Comparison of ENCODE assay signal across 9 cellular contexts in the genomic region with DNA sequence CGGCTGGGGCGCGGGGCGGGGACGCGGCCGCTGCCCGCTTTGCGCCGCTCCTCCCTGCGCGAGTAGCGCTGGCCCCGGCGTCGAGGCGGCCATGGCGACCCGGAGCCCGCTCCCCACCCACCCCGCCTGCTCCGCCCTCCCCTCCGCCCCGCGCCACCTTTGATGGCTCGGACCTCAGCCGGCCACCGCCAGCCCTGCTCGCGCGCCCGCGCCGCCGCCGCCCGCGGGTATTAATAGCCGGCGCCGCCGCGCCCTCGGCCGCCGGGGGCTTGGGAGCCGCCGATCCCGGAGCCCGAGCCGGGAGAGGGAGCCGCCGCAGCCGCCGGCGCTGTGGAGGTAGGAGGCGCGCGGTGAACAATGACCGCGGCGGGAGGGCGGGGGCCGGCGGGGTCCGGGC. TPM values are rescaled to one million over a fixed set of nuclear protein-coding genes. Genes with fewer than 3 reads are reported as not detected.
A peak's percentile ranks its signal among the peaks of the same experiment; 100 is the strongest.
DNase-seq lines count a peak whose midpoint lies in the region; ATAC-seq and TF ChIP-seq lines count a peak whose summit lies in the region.
"Had no signal": no experiment of that assay in that cellular context is flagged by ENCODE, and none has a peak within 500 bp of the region (broad histone marks: within the 10 kb centered on the region; RNA-seq: fewer than 3 reads in every experiment).

No MANE protein-coding gene starts in this region.

- POLR2A ChIA-PET in CD8-positive, alpha-beta T cell (lab: Charles Lee): no interaction called here

- H3K27me3 Mint-ChIP-seq in neural progenitor cell (ENCODE audit: insufficient read depth, low read depth) (peaks cover 2% of the 10 kb centered on the region), CD14-positive monocyte (ENCODE audit: low read depth in 3 of 3) (peaks cover 54 to 82% (median 68%) of the 10 kb centered on the region in 3 donors)
- H3K27me3 Mint-ChIP-seq in CD8-positive, alpha-beta T cell (ENCODE audit: low read depth): peaks cover 49% of the 10 kb centered on the region

- H3K27me3 ChIP-seq in duodenal mucosa (ENCODE audit: control insufficient read depth in 1 of 2, insufficient read depth in 2 of 2, low read length in 2 of 2) (peaks cover 13 to 15% of the 10 kb centered on the region in 2 donors), neural progenitor cell (peaks cover 23% of the 10 kb centered on the region)
- peaks cover 6% of the 10 kb centered on the region for H3K27me3 ChIP-seq in CD8-positive, alpha-beta T cell (ENCODE audit: insufficient read depth, low read length)

- H3K4me3 Mint-ChIP-seq in neural progenitor cell (no peak overlapping the region), CD14-positive monocyte (no peak overlapping the region)
- H3K4me3 Mint-ChIP-seq in CD8-positive, alpha-beta T cell: no peak overlapping the region

- H3K4me3 ChIP-seq in duodenal mucosa (ENCODE audit: low read depth in 1 of 2, low read length in 2 of 2) (peak overlapping the region in 1 of 2 donors; percentile 61), neural progenitor cell (peak overlapping the region; percentile 98)
- H3K4me3 ChIP-seq in CD8-positive, alpha-beta T cell (ENCODE audit: low read depth, low read length): no peak overlapping the region

- peaks cover 44% of the 10 kb centered on the region for H4K20me1 ChIP-seq in neural progenitor cell (ENCODE audit: low read depth)

- H3K27ac Mint-ChIP-seq in neural progenitor cell (no peak overlapping the region), CD14-positive monocyte (no peak overlapping the region)
- H3K27ac Mint-ChIP-seq in CD8-positive, alpha-beta T cell: no peak overlapping the region

- H3K36me3 ChIP-seq in duodenal mucosa (ENCODE audit: control insufficient read depth in 1 of 2, insufficient read depth in 2 of 2, low read length in 2 of 2): no peaks in the 10 kb centered on the region
- H3K36me3 ChIP-seq in neural progenitor cell: no peaks in the 10 kb centered on the region
- H3K36me3 ChIP-seq in CD8-positive, alpha-beta T cell (ENCODE audit: insufficient read depth, low read length): no peaks in the 10 kb centered on the region

- peak; percentile 36 for ATAC-seq in GM19025 (IDR thresholded peaks at IDR 0.05; ENCODE audit: low read depth, unreplicated experiment)
- ATAC-seq in HG02943 (IDR thresholded peaks at IDR 0.05; ENCODE audit: low read depth, unreplicated experiment): peak; percentile 19
- no peak for ATAC-seq in HG03139 (IDR thresholded peaks at IDR 0.05; ENCODE audit: unreplicated experiment)
- ATAC-seq in CD8-positive, alpha-beta T cell: no peak

- H2AFZ ChIP-seq in neural progenitor cell (replicated peaks): no peak overlapping the region

- H3K9ac ChIP-seq in duodenal mucosa (ENCODE audit: low read depth in 1 of 2, low read length in 2 of 2) (no peak overlapping the region), neural progenitor cell (no peak overlapping the region)

- H3K9me3 Mint-ChIP-seq in neural progenitor cell: no peaks in the 10 kb centered on the region
- no peaks in the 10 kb centered on the region for H3K9me3 Mint-ChIP-seq in CD8-positive, alpha-beta T cell
- H3K9me3 Mint-ChIP-seq in CD14-positive monocyte: peaks cover 0 to 12% (median 4%) of the 10 kb centered on the region in 7 donors

- H3K27ac ChIP-seq in duodenal mucosa (ENCODE audit: low read depth, low read length) (peak overlapping the region; percentile 32), neural progenitor cell (peak overlapping the region; percentile 32)
- no peak overlapping the region for H3K27ac ChIP-seq in CD8-positive, alpha-beta T cell (ENCODE audit: low read depth, low read length)

- peaks cover 48% of the 10 kb centered on the region for H3K79me2 ChIP-seq in neural progenitor cell (ENCODE audit: low read depth)

- CTCF ChIA-PET in CD8-positive, alpha-beta T cell (lab: Charles Lee): no interaction called here

- H3K4me2 ChIP-seq in neural progenitor cell: peak overlapping the region; percentile 98

- H3F3A ChIP-seq in neural progenitor cell (ENCODE audit: low read depth): peaks cover 53% of the 10 kb centered on the region

- DNase-seq in neural progenitor cell (ENCODE audit: low spot score): no peak
- no peak for DNase-seq in OCI-M2 (lab: John Stamatoyannopoulos, UW; ENCODE audit: unreplicated experiment)
- DNase-seq in CD8-positive, alpha-beta T cell: no peak
- DNase-seq in CD14-positive monocyte (ENCODE audit: low spot score): no peak

- TF ChIP-seq CTCF in neural progenitor cell (IDR thresholded peaks at IDR 0.05): no peak
- no peak for TF ChIP-seq CTCF in CD8-positive, alpha-beta T cell (IDR thresholded peaks at IDR 0.05)
- no peak for TF ChIP-seq CTCF in CD14-positive monocyte (IDR thresholded peaks at IDR 0.05)

- H3K36me3 Mint-ChIP-seq in neural progenitor cell (peaks cover 2% of the 10 kb centered on the region), CD14-positive monocyte (no peaks in the 10 kb centered on the region)
- no peaks in the 10 kb centered on the region for H3K36me3 Mint-ChIP-seq in CD8-positive, alpha-beta T cell

- no peaks in the 10 kb centered on the region for H3K9me3 ChIP-seq in duodenal mucosa (ENCODE audit: control insufficient read depth in 1 of 2, low read length in 2 of 2)
- H3K9me3 ChIP-seq in neural progenitor cell (ENCODE audit: low read depth): no peaks in the 10 kb centered on the region
- no peaks in the 10 kb centered on the region for H3K9me3 ChIP-seq in CD8-positive, alpha-beta T cell (ENCODE audit: low read length)

- H3K4me1 ChIP-seq in duodenal mucosa (ENCODE audit: control insufficient read depth in 1 of 2, insufficient read depth in 2 of 2, low read length in 2 of 2) (peaks cover 9 to 11% of the 10 kb centered on the region in 2 donors), neural progenitor cell (peaks cover 41% of the 10 kb centered on the region)
- peaks cover 3% of the 10 kb centered on the region for H3K4me1 ChIP-seq in CD8-positive, alpha-beta T cell (ENCODE audit: insufficient read depth, low read length)

- H3K4me1 Mint-ChIP-seq in neural progenitor cell: peaks cover 50% of the 10 kb centered on the region
- H3K4me1 Mint-ChIP-seq in CD8-positive, alpha-beta T cell (ENCODE audit: low read depth): peaks cover 10% of the 10 kb centered on the region
- H3K4me1 Mint-ChIP-seq in CD14-positive monocyte: peaks cover 11% of the 10 kb centered on the region

- intact Hi-C loops in CD8-positive, alpha-beta T cell (cut with DNase I, micrococcal nuclease): no loop called here
- intact Hi-C loops in CD14-positive monocyte (cut with micrococcal nuclease): no loop called here

RNA-seq across cellular contexts. Expression of a gene that starts 0.3 kb away (rescaled TPM):
- 52.9 and 78.0 TPM in 2 replicates for total RNA-seq in neural progenitor cell (ENCODE audit: low replicate concordance)
- under 1 TPM; 0.17 to 0.30 TPM for total RNA-seq in CD8-positive, alpha-beta T cell
- polyA plus RNA-seq in CD14-positive monocyte: under 1 TPM; 0.12 to 0.16 TPM

RNA-seq across cellular contexts. Expression of a gene that starts 33.9 kb away (rescaled TPM):
- not detected in 2 replicates for total RNA-seq in neural progenitor cell (ENCODE audit: low replicate concordance)
- not detected for total RNA-seq in CD8-positive, alpha-beta T cell
- polyA plus RNA-seq in CD14-positive monocyte: not detected
- total RNA-seq: RPMI7951 had no signal

Comparison
In these comparisons a context has a peak if more than half of its experiments do, and no peak if none do; other contexts are left out.
1. ATAC-seq: peak in GM19025 (single experiment) and HG02943 (single experiment); none in HG03139 (single experiment) and CD8-positive, alpha-beta T cell (single experiment).
2. RNA of a gene that starts 0.3 kb away (total RNA-seq): 52.9 to 78.0 TPM in neural progenitor cell; 0.17 to 0.30 TPM in CD8-positive, alpha-beta T cell; every median in the first group is over 10 times any median in the second.